In genomic region chr5:180605554-180606214, GRCh38 we compare ENCODE assay signal across 1 cellular context.
TF ChIP-seq lines count a peak whose summit lies in the region.

No MANE protein-coding gene starts in this region.

TF ChIP-seq in HCT116, 20 proteins besides CTCF, POLR2A, EP300 and RAD21 (continued from another document):
- TF ChIP-seq REST (IDR thresholded peaks at IDR 0.05; ENCODE audit: low read depth) = no peak
- TF ChIP-seq EZH2phosphoT487 (IDR thresholded peaks at IDR 0.05; ENCODE audit: borderline replicate concordance) = no peak
- no peak for TF ChIP-seq ELF1 (IDR thresholded peaks at IDR 0.05; ENCODE audit: borderline replicate concordance, low read depth)
- TF ChIP-seq SIN3A (IDR thresholded peaks at IDR 0.05; ENCODE audit: low read depth) = no peak
- no peak for TF ChIP-seq FOSL1 (IDR thresholded peaks at IDR 0.05; ENCODE audit: low read depth)
- TF ChIP-seq YY1 (IDR thresholded peaks at IDR 0.05; ENCODE audit: extremely low read depth, insufficient replicate concordance, low read depth, low read length) = no peak
- TF ChIP-seq ZBTB33 (IDR thresholded peaks at IDR 0.05; ENCODE audit: extremely low read depth, insufficient replicate concordance, low read length) = no peak
- TF ChIP-seq TCF7L2 (IDR thresholded peaks at IDR 0.05; ENCODE audit: borderline replicate concordance, extremely low read depth, insufficient read depth, insufficient read length) = no peak
